Comparison of ENCODE assay signal across 1 cellular context in genomic region chr14:82854851-82855250, GRCh38.
TF ChIP-seq lines count a peak whose summit lies in the region.

No MANE protein-coding gene starts in this region.

TF ChIP-seq in GM23338, 12 proteins besides CTCF, POLR2A, EP300 and RAD21 (continued from another document):
- no peak for TF ChIP-seq ZNF462 (CRISPR knock-in tag; IDR thresholded peaks at IDR 0.05)
